ENCODE assay signal across 18 cellular contexts in the genomic region with DNA sequence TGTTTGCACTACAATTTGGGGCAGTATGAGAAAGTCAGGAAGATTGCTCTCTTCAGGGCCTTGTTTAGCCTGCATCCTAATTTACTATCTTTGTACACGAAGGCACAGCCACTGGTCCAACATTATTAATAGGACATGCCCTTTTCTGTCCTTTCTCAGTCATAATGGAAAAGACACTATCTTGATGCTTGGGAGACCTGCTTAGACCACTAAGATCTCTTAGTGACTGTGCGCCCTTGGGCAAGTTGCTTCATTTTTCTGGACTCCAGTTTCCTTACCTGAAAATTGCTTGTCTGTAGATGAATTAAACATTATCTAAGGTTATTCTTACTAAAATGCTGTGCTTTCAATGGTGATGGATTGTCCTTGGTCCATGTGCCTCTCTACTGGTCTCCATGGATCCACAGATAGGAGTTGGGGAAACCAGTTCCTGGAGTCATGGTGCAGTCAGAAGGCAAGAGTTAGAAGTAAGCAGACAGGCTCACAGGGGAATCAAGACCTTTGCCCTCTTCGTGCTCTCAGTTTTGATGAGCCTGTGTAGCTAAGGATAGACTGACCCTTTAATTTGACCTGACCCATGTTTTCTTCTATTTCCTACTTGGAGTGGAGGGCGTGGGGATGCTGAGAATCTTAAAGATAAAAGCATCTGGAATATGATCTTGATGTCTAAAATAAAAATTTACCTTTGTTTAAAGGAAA.
"Had no signal": no experiment of that assay in that cellular context is flagged by ENCODE, and none has a peak within 500 bp of the region (broad histone marks: within the 10 kb centered on the region; RNA-seq: fewer than 3 reads in every experiment).

No MANE protein-coding gene starts in this region.

- H3K4me2 ChIP-seq: smooth muscle cell had no signal

- H3K36me3 ChIP-seq: heart left ventricle, lower lobe of right lung, suprapubic skin, thyroid gland had no signal

- H3K36me3 Mint-ChIP-seq: memory B cell had no signal

- H3K4me3 ChIP-seq: coronary artery, heart left ventricle, lower lobe of right lung, smooth muscle cell, suprapubic skin, thyroid gland had no signal

- ATAC-seq: esophagus mucosa; left lobe of liver; lower lobe of right lung; right cardiac atrium; stimulated activated naive CD8-positive, alpha-beta T cell treated with anti-CD3 and anti-CD28 coated beads, Interleukin-15, Interleukin-2, amounts not matched to agents 100 U/mL and 50 U/mL, for 24 hours had no signal

- H3K27me3 Mint-ChIP-seq: type B pancreatic cell had no signal

- H3K27ac Mint-ChIP-seq: memory B cell, naive B cell, nephron progenitor cell, type B pancreatic cell had no signal

- H3K9me3 ChIP-seq: lower lobe of right lung, suprapubic skin, thyroid gland had no signal

- H3K27ac ChIP-seq: coronary artery, heart left ventricle, lower lobe of right lung, suprapubic skin, thyroid gland had no signal

- H3K27me3 ChIP-seq: heart left ventricle, suprapubic skin, thyroid gland had no signal

- DNase-seq: effector CD4-positive, alpha-beta T cell; hypothalamus; lower lobe of right lung; naive B cell; nephron progenitor cell; posterior cingulate gyrus; right cardiac atrium; stimulated activated CD4-positive, alpha-beta T cell treated with anti-CD3 and anti-CD28 coated beads, Interleukin-2, amount 100 ng/mL, for 48 hours; stimulated activated naive CD8-positive, alpha-beta T cell treated with anti-CD3 and anti-CD28 coated beads, Interleukin-15, Interleukin-2, amounts not matched to agents 100 U/mL and 50 U/mL, for 24 hours; thyroid gland had no signal

- H3K4me3 Mint-ChIP-seq: memory B cell, naive B cell, nephron progenitor cell, type B pancreatic cell had no signal

- H3K4me1 Mint-ChIP-seq: memory B cell, naive B cell had no signal

- H3K4me1 ChIP-seq: lower lobe of right lung, thyroid gland had no signal
